ENCODE assay signal across 1 cellular context in the genomic region with DNA sequence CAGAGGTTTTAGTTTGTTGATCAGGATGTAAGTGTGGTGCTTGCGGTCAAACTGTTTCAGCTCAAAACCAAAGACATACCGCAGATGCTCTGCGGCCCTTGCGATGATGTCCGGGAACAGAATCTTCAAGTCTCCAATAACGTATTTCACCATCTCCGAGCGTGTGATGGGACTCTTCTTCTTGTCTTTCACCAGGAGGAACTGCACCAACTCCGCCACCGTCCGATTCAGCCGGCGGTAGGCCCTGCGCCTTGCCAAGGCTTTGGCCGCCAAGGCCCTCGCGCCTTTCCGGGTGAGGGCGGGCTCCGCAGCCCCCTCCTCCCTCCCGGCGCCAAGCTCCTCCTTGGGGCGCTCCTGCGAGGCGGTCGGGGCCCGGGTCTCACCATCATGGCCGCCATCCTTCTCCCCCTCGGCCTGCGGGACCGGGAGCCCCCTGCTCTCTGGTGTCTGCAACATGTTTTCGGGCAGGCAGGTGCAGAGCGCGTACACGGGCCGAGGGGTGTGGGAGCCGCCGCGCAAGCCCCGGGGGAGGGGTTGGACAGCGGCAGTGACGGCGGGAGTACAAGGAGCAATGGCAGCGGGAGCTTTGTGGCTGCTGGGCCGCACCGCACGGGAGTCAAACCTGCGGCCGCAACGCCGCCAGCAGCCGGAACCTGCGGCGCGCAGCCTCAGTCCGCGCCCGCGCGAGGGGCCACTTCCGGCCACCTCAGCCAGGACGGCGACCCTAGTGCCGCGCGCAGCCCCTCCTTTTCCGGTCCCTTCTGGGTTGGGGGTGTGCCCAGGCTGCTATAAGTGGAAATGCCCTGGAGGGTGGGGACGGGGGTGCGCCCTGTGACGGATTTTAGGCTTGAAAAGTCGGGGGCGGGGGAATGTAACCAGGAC.
TF ChIP-seq lines count a peak whose summit lies in the region.

A gene with protein sequence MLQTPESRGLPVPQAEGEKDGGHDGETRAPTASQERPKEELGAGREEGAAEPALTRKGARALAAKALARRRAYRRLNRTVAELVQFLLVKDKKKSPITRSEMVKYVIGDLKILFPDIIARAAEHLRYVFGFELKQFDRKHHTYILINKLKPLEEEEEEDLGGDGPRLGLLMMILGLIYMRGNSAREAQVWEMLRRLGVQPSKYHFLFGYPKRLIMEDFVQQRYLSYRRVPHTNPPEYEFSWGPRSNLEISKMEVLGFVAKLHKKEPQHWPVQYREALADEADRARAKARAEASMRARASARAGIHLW (minus strand): TSS at position 699 of the 882 bp plus-strand sequence. CDS start 243 bp downstream, at position 456.

TF ChIP-seq in HepG2, 621 proteins besides CTCF, POLR2A, EP300 and RAD21 (continued from another document):
- peak; percentile 32 for TF ChIP-seq RBM22 (optimal IDR thresholded peaks at IDR 0.05; ENCODE audit: low read length)
- TF ChIP-seq, protein P1, sequence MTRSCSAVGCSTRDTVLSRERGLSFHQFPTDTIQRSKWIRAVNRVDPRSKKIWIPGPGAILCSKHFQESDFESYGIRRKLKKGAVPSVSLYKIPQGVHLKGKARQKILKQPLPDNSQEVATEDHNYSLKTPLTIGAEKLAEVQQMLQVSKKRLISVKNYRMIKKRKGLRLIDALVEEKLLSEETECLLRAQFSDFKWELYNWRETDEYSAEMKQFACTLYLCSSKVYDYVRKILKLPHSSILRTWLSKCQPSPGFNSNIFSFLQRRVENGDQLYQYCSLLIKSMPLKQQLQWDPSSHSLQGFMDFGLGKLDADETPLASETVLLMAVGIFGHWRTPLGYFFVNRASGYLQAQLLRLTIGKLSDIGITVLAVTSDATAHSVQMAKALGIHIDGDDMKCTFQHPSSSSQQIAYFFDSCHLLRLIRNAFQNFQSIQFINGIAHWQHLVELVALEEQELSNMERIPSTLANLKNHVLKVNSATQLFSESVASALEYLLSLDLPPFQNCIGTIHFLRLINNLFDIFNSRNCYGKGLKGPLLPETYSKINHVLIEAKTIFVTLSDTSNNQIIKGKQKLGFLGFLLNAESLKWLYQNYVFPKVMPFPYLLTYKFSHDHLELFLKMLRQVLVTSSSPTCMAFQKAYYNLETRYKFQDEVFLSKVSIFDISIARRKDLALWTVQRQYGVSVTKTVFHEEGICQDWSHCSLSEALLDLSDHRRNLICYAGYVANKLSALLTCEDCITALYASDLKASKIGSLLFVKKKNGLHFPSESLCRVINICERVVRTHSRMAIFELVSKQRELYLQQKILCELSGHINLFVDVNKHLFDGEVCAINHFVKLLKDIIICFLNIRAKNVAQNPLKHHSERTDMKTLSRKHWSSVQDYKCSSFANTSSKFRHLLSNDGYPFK (CRISPR knock-in tag; IDR thresholded peaks at IDR 0.05; ENCODE audit: borderline replicate concordance) = peak; percentile 95
- peak; percentile 25 for TF ChIP-seq BHLHE40 (IDR thresholded peaks at IDR 0.05; ENCODE audit: low read length)
- TF ChIP-seq ZBTB8A (CRISPR knock-in tag; IDR thresholded peaks at IDR 0.05; ENCODE audit: borderline replicate concordance, low read depth) = no peak
- TF ChIP-seq RCOR2 (CRISPR knock-in tag; IDR thresholded peaks at IDR 0.05) = no peak
- TF ChIP-seq, protein P2, sequence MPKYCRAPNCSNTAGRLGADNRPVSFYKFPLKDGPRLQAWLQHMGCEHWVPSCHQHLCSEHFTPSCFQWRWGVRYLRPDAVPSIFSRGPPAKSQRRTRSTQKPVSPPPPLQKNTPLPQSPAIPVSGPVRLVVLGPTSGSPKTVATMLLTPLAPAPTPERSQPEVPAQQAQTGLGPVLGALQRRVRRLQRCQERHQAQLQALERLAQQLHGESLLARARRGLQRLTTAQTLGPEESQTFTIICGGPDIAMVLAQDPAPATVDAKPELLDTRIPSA (CRISPR knock-in tag; IDR thresholded peaks at IDR 0.05; ENCODE audit: borderline replicate concordance) = no peak
- no peak for TF ChIP-seq RFX3 (CRISPR knock-in tag; IDR thresholded peaks at IDR 0.05)
- no peak for TF ChIP-seq MAFK (conservative IDR thresholded peaks at IDR 0.05 in 1 of 2, IDR thresholded peaks at IDR 0.05 in 1 of 2; ENCODE audit: low read length in 2 of 2)
- TF ChIP-seq, protein P3, sequence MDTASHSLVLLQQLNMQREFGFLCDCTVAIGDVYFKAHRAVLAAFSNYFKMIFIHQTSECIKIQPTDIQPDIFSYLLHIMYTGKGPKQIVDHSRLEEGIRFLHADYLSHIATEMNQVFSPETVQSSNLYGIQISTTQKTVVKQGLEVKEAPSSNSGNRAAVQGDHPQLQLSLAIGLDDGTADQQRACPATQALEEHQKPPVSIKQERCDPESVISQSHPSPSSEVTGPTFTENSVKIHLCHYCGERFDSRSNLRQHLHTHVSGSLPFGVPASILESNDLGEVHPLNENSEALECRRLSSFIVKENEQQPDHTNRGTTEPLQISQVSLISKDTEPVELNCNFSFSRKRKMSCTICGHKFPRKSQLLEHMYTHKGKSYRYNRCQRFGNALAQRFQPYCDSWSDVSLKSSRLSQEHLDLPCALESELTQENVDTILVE (CRISPR knock-in tag; IDR thresholded peaks at IDR 0.05) = 0 out of 2 replicates have a peak, but pooled peaks have one; percentile 61
- no peak for TF ChIP-seq DNMT3B (CRISPR knock-in tag; conservative IDR thresholded peaks at IDR 0.05)
